12 cellular contexts compared by ENCODE assay signal in genomic region chr19:40607311-40607871, GRCh38. TPM values are rescaled to one million over a fixed set of nuclear protein-coding genes. Genes with fewer than 3 reads are reported as not detected.
DNase-seq lines count a peak whose midpoint lies in the region; ATAC-seq and TF ChIP-seq lines count a peak whose summit lies in the region.
"Had no signal": no experiment of that assay in that cellular context is flagged by ENCODE, and none has a peak within 500 bp of the region (broad histone marks: within the 10 kb centered on the region; RNA-seq: fewer than 3 reads in every experiment).

No MANE protein-coding gene starts in this region.

- no peaks in the 10 kb centered on the region for H3K9me3 Mint-ChIP-seq in CD8-positive, alpha-beta memory T cell
- no peaks in the 10 kb centered on the region for H3K9me3 Mint-ChIP-seq in nephron progenitor cell
- H3K9me3 Mint-ChIP-seq: activated naive CD4-positive, alpha-beta T cell treated with anti-CD3 and anti-CD28 coated beads, Interleukin-2, amount 50 U/mL, for 72 hours had no signal

- peak overlapping the region in 6 of 7 donors; percentile 28 to 95 (median 49) for H3K4me3 Mint-ChIP-seq in CD8-positive, alpha-beta memory T cell
- H3K4me3 Mint-ChIP-seq in nephron progenitor cell: peak overlapping the region; percentile 25

- ATAC-seq in HG03139 (IDR thresholded peaks at IDR 0.05; ENCODE audit: unreplicated experiment): no peak
- ATAC-seq: activated naive CD4-positive, alpha-beta T cell treated with anti-CD3 and anti-CD28 coated beads, Interleukin-2, amount 50 U/mL, for 72 hours; heart left ventricle had no signal

- H3K36me3 Mint-ChIP-seq in CD8-positive, alpha-beta memory T cell: peaks cover 0 to 3% (median 0%) of the 10 kb centered on the region in 3 donors
- H3K36me3 Mint-ChIP-seq in nephron progenitor cell (ENCODE audit: low read depth): peaks cover 10% of the 10 kb centered on the region
- H3K36me3 Mint-ChIP-seq: activated naive CD4-positive, alpha-beta T cell treated with anti-CD3 and anti-CD28 coated beads, Interleukin-2, amount 50 U/mL, for 72 hours had no signal

- TF ChIP-seq CTCF in nephron progenitor cell (IDR thresholded peaks at IDR 0.05): no peak
- TF ChIP-seq CTCF in coronary artery (IDR thresholded peaks at IDR 0.05): no peak

- H3K27me3 ChIP-seq in CD8-positive, alpha-beta memory T cell (ENCODE audit: insufficient read depth, low read length, poor library complexity, severe bottlenecking): no peaks in the 10 kb centered on the region
- no peaks in the 10 kb centered on the region for H3K27me3 ChIP-seq in duodenal mucosa (ENCODE audit: control insufficient read depth in 1 of 2, insufficient read depth in 2 of 2, low read length in 2 of 2)
- H3K27me3 ChIP-seq: heart left ventricle had no signal

- CTCF ChIA-PET in CD8-positive, alpha-beta memory T cell (lab: Charles Lee): interaction anchor here (2.1 to 10.1 kb wide), 2 partner anchors 27 to 186 kb away, joined by 7 to 98 read pairs; no protein-coding TSS in a partner anchor

- H3K27me3 Mint-ChIP-seq in CD8-positive, alpha-beta memory T cell: peaks cover 0 to 7% of the 10 kb centered on the region in 2 donors
- peaks cover 79% of the 10 kb centered on the region for H3K27me3 Mint-ChIP-seq in nephron progenitor cell (ENCODE audit: low read depth, poor library complexity)

- H3K4me1 ChIP-seq in CD8-positive, alpha-beta memory T cell (ENCODE audit: insufficient read depth, low read length): peaks cover 68% of the 10 kb centered on the region
- H3K4me1 ChIP-seq in duodenal mucosa (ENCODE audit: control insufficient read depth in 1 of 2, insufficient read depth in 2 of 2, low read length in 2 of 2): peaks cover 61 to 64% of the 10 kb centered on the region in 2 donors

- H3K9me3 ChIP-seq in CD8-positive, alpha-beta memory T cell (ENCODE audit: low read length): no peaks in the 10 kb centered on the region
- H3K9me3 ChIP-seq in duodenal mucosa (ENCODE audit: control insufficient read depth in 1 of 2, low read length in 2 of 2): no peaks in the 10 kb centered on the region
- H3K9me3 ChIP-seq: heart left ventricle had no signal

- peak overlapping the region in 1 of 2 donors; percentile 44 for H3K9ac ChIP-seq in duodenal mucosa (ENCODE audit: low read depth in 1 of 2, low read length in 2 of 2)

- peak in 1 of 5 donors; percentile 44 for DNase-seq in CD8-positive, alpha-beta memory T cell
- DNase-seq in HUDEP-2 (lab: John Stamatoyannopoulos, UW; ENCODE audit: unreplicated experiment in 76 of 76): peak in 72 of 76 experiments; percentile 39 to 95 (median 77)
- DNase-seq in nephron progenitor cell: no peak
- no peak for DNase-seq in SHP77 (lab: John Stamatoyannopoulos, UW)
- no peak for DNase-seq in DMS114 treated with DMSO at 0.1 percent for 48 hours (lab: John Stamatoyannopoulos, UW; ENCODE audit: unreplicated experiment)
- DNase-seq in coronary artery (ENCODE audit: low spot score): no peak
- DNase-seq: KBM-7, NCI-H2081 treated with DMSO at 0.1 percent for 48 hours had no signal

- H3K4me3 ChIP-seq in CD8-positive, alpha-beta memory T cell (ENCODE audit: low read length): no peak overlapping the region
- peak overlapping the region in 1 of 2 donors; percentile 29 for H3K4me3 ChIP-seq in duodenal mucosa (ENCODE audit: low read depth in 1 of 2, low read length in 2 of 2)
- no peak overlapping the region for H3K4me3 ChIP-seq in coronary artery
- H3K4me3 ChIP-seq: heart left ventricle had no signal

- POLR2A ChIA-PET in CD8-positive, alpha-beta memory T cell (lab: Charles Lee): no interaction called here

- peaks cover 60 to 96% (median 67%) of the 10 kb centered on the region in 3 donors for H3K4me1 Mint-ChIP-seq in CD8-positive, alpha-beta memory T cell
- H3K4me1 Mint-ChIP-seq in nephron progenitor cell: peaks cover 82% of the 10 kb centered on the region

- no peaks in the 10 kb centered on the region for H3K36me3 ChIP-seq in CD8-positive, alpha-beta memory T cell (ENCODE audit: insufficient read depth, low read length)
- H3K36me3 ChIP-seq in duodenal mucosa (ENCODE audit: control insufficient read depth in 1 of 2, insufficient read depth in 2 of 2, low read length in 2 of 2): no peaks in the 10 kb centered on the region

- H3K27ac ChIP-seq in CD8-positive, alpha-beta memory T cell (ENCODE audit: low read depth, low read length): no peak overlapping the region
- H3K27ac ChIP-seq in duodenal mucosa (ENCODE audit: low read depth, low read length) (peak overlapping the region; percentile 70), coronary artery (peak overlapping the region in 1 of 2 donors; percentile 65)

- H3K27ac Mint-ChIP-seq in CD8-positive, alpha-beta memory T cell: peak overlapping the region in 5 of 8 donors; percentile 22 to 91 (median 87)
- H3K27ac Mint-ChIP-seq in nephron progenitor cell: no peak overlapping the region

RNA-seq across cellular contexts. Expression of gene LTBP4, which starts 6.2 kb away (rescaled TPM):
- 100 to 1,000 TPM; 103 to 111 TPM for total RNA-seq in CD8-positive, alpha-beta memory T cell
- polyA plus RNA-seq in CD8-positive, alpha-beta memory T cell: 40.0 TPM

RNA-seq across cellular contexts. Expression of gene SHKBP1, which starts 30.7 kb away (rescaled TPM):
- 100 to 1,000 TPM; 103 to 104 TPM for total RNA-seq in CD8-positive, alpha-beta memory T cell
- polyA plus RNA-seq in CD8-positive, alpha-beta memory T cell: 159 TPM

Comparison
In these comparisons a context has a peak if more than half of its experiments do, and no peak if none do; other contexts are left out.
1. DNase-seq: peak in HUDEP-2 (72 of 76); none in nephron progenitor cell (single experiment), SHP77 (0 of 2), DMS114 treated with DMSO at 0.1 percent for 48 hours (single experiment) and coronary artery (single experiment).